ENCODE assay signal across 19 cellular contexts in genomic region chrX:22730542-22730941, GRCh38.
"Had no signal": no experiment of that assay in that cellular context is flagged by ENCODE, and none has a peak within 500 bp of the region (broad histone marks: within the 10 kb centered on the region; RNA-seq: fewer than 3 reads in every experiment).

No MANE protein-coding gene starts in this region.

- H3K4me1 Mint-ChIP-seq: natural killer cell, neural crest cell had no signal

- H3K27ac Mint-ChIP-seq: natural killer cell had no signal

- H3K36me3 ChIP-seq: right atrium auricular region, sigmoid colon, stomach, thoracic aorta, transverse colon had no signal

- H3K27me3 ChIP-seq: sigmoid colon, transverse colon had no signal

- H3K9me3 Mint-ChIP-seq: neural crest cell had no signal

- H3K4me3 Mint-ChIP-seq: natural killer cell, neural crest cell had no signal

- ATAC-seq: left lobe of liver, mucosa of descending colon, natural killer cell had no signal

- H3K4me3 ChIP-seq: mucosa of descending colon, right atrium auricular region, sigmoid colon, skin epidermis, stomach, thoracic aorta, transverse colon had no signal

- H3K4me1 ChIP-seq: right atrium auricular region, sigmoid colon, stomach, transverse colon had no signal

- DNase-seq: dermis blood vessel endothelial cell; foreskin melanocyte; head of caudate nucleus; hippocampal formation; islet precursor cell; mammary epithelial cell; mucosa of descending colon; natural killer cell; sigmoid colon; stimulated activated CD4-positive, alpha-beta T cell treated with anti-CD3 and anti-CD28 coated beads, Interleukin-2, amount 100 ng/mL, for 24 hours; stimulated activated naive CD4-positive, alpha-beta T cell; stomach; substantia nigra; transverse colon had no signal

- H3K36me3 Mint-ChIP-seq: natural killer cell had no signal

- H3K9me3 ChIP-seq: mucosa of descending colon, right atrium auricular region, sigmoid colon, stomach, thoracic aorta, transverse colon had no signal

- H3K27ac ChIP-seq: right atrium auricular region, sigmoid colon, skin epidermis, stomach, thoracic aorta, transverse colon had no signal
